9 cellular contexts compared by ENCODE assay signal in genomic region chr13:103883152-103883551, GRCh38.
DNase-seq lines count a peak whose midpoint lies in the region; ATAC-seq and TF ChIP-seq lines count a peak whose summit lies in the region.
"Had no signal": no experiment of that assay in that cellular context is flagged by ENCODE, and none has a peak within 500 bp of the region (broad histone marks: within the 10 kb centered on the region; RNA-seq: fewer than 3 reads in every experiment).

No MANE protein-coding gene starts in this region.

- ATAC-seq in GM21723 (IDR thresholded peaks at IDR 0.05; ENCODE audit: unreplicated experiment) (no peak), HG02840 (IDR thresholded peaks at IDR 0.05; ENCODE audit: low FRiP score, unreplicated experiment) (no peak)

- H3K4me3 ChIP-seq in choroid plexus epithelial cell (ENCODE audit: low read depth, low read length) = peak overlapping the region; percentile 39
- H3K4me3 ChIP-seq: BLaER1 had no signal

- TF ChIP-seq CTCF in choroid plexus epithelial cell (conservative IDR thresholded peaks at IDR 0.05; ENCODE audit: low read depth, low read length) = peak; percentile 84

- DNase-seq in NCI-H2107 treated with DMSO at 0.1 percent for 48 hours (lab: John Stamatoyannopoulos, UW; ENCODE audit: unreplicated experiment) (peak; percentile 6), NCI-H2107 (lab: John Stamatoyannopoulos, UW) (no peak), NCI-H69 (lab: John Stamatoyannopoulos, UW) (peak; percentile 63), choroid plexus epithelial cell (ENCODE audit: low read depth) (peak; percentile 96), kidney glomerular epithelial cell (lab: John Stamatoyannopoulos, UW) (peak; percentile 95), superior temporal gyrus (ENCODE audit: extremely low spot score) (peak; percentile 96)
